8 cellular contexts compared by ENCODE assay signal in the genomic region with DNA sequence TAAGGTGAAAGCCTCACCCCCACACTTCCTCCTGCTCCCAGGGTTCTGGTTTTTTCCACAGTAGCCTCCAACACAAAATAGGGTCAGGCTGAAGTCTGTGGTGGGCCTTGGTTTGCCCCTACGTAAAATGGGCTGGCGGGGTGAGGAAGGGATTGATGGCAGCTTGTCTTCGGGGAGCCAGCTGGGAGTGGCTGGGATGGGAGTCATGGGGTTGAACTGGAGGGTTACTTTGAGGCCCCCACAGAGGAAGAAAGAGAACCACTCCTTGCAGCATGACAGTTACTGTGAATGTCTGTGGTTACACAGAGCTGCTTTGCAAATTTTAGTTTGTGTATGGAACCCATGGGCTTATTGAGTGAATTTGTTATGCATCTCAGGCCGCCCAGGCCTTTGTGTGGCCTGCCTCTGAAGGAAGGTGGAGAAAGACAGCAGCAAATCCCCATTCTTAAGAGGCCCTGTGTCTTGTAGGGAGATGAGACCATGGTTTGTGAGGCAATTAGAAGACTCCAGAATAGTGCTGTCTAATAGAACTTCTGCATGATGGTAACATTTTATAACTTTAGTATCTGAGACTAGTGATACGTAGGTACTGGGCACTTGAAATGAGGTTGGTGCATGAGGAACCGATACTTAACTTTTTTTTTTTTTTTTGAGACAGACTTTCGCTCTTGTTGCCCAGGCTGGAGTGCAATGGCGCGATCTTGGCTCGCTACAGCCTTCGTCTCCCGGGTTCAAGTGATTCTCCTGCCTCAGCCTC. TPM values are rescaled to one million over a fixed set of nuclear protein-coding genes. Genes with fewer than 3 reads are reported as not detected.
DNase-seq lines count a peak whose midpoint lies in the region; ATAC-seq and TF ChIP-seq lines count a peak whose summit lies in the region.

No MANE protein-coding gene starts in this region.

- H3K9ac ChIP-seq in neuronal stem cell (ENCODE audit: low read depth, low read length, poor library complexity): no peak overlapping the region

- no peak for DNase-seq in T-cell
- no peak for DNase-seq in neuronal stem cell (ENCODE audit: low spot score)
- DNase-seq in NCI-H1105 treated with DMSO at 0.1 percent for 48 hours (lab: John Stamatoyannopoulos, UW): no peak
- DNase-seq in ACHN: no peak
- DNase-seq in lower leg skin (ENCODE audit: low spot score in 2 of 2): no peak
- DNase-seq in effector CD8-positive, alpha-beta T cell (lab: John Stamatoyannopoulos, UW): no peak

- H3K4me1 ChIP-seq in neuronal stem cell (ENCODE audit: control insufficient read depth in 2 of 2, insufficient read depth in 1 of 2, low read depth in 1 of 2, low read length in 2 of 2): peaks cover 39 to 46% of the 10 kb centered on the region in 2 donors

- no peaks in the 10 kb centered on the region for H3K9me3 Mint-ChIP-seq in T-cell

- H3K4me2 ChIP-seq in neuronal stem cell (ENCODE audit: insufficient read depth, low read length, poor library complexity, severe bottlenecking): no peak overlapping the region

- H3K4me3 Mint-ChIP-seq in T-cell: peak overlapping the region; percentile 32 to 95 (median 36)

- POLR2A ChIA-PET in T-cell (lab: Charles Lee): interaction anchor here in 1 of 2 donors (0.6 kb wide), 1 partner anchor 61 kb away, joined by 3 read pairs; no protein-coding TSS in a partner anchor

- H3K9me3 ChIP-seq in neuronal stem cell (replicated peaks in 1 of 2; ENCODE audit: control insufficient read depth in 2 of 2, insufficient read depth in 1 of 2, low read depth in 1 of 2, low read length in 2 of 2): no peaks in the 10 kb centered on the region

- peak overlapping the region; percentile 10 for H2BK5ac ChIP-seq in neuronal stem cell (ENCODE audit: low read length)

- no peak overlapping the region for H2BK15ac ChIP-seq in neuronal stem cell (ENCODE audit: low read length)

- H2BK120ac ChIP-seq in neuronal stem cell (ENCODE audit: low read depth, low read length): no peak overlapping the region

- intact Hi-C loops in lower leg skin (cut with DNase I; ENCODE audit: low total_unique reads): no loop called here

- H3K4ac ChIP-seq in neuronal stem cell (ENCODE audit: low read length): no peak overlapping the region

- no peak for TF ChIP-seq CTCF in lower leg skin (IDR thresholded peaks at IDR 0.05)

- H2AFZ ChIP-seq in neuronal stem cell (ENCODE audit: low read length): no peak overlapping the region

- no peaks in the 10 kb centered on the region for H3K27me3 ChIP-seq in neuronal stem cell (ENCODE audit: control insufficient read depth in 3 of 3, insufficient read depth in 3 of 3, low read depth in 1 of 3, low read length in 3 of 3)

- no peak overlapping the region for H2BK12ac ChIP-seq in neuronal stem cell (ENCODE audit: low read length)

- in situ Hi-C loops in ACHN (cut with HindIII; ENCODE audit: low pct_ligation_motif_present, low pct_unique_long_range_greater_than_20kb, low sequenced_read_pairs): no loop called here

- H3K27ac Mint-ChIP-seq in T-cell: peak overlapping the region; percentile 83 to 89

- H3K14ac ChIP-seq in neuronal stem cell (ENCODE audit: low read length): no peak overlapping the region

- H4K91ac ChIP-seq in neuronal stem cell (ENCODE audit: low read depth, low read length, poor library complexity): no peak overlapping the region

- H3K79me1 ChIP-seq in neuronal stem cell (ENCODE audit: low read depth, low read length): peaks cover 25% of the 10 kb centered on the region

- H3K36me3 Mint-ChIP-seq in T-cell: peaks cover 31% of the 10 kb centered on the region

- no peak overlapping the region for H3K27ac ChIP-seq in neuronal stem cell (replicated peaks; ENCODE audit: low read length)

- no peak overlapping the region for H3K4me3 ChIP-seq in neuronal stem cell (ENCODE audit: low read length in 2 of 2)
- no peak overlapping the region for H3K4me3 ChIP-seq in lower leg skin (ENCODE audit: low read depth, poor library complexity, severe bottlenecking)

- no peak overlapping the region for H4K8ac ChIP-seq in neuronal stem cell (ENCODE audit: low read depth, low read length)

- no peak overlapping the region for H2AK5ac ChIP-seq in neuronal stem cell (ENCODE audit: low read depth, low read length)

- CTCF ChIA-PET in T-cell (lab: Charles Lee): no interaction called here

- WGBS in neuronal stem cell (ENCODE audit: extremely low coverage in 2 of 2, insufficient read length in 2 of 2, insufficient replicate concordance in 1 of 2), 2 donors: no CpG with 5 or more reads among the region's 12 CpGs
- WGBS in lower leg skin, 2 donors: 77 to 87% methylated on average over 12 of the region's 12 CpGs

- ATAC-seq in GM19023 (IDR thresholded peaks at IDR 0.05; ENCODE audit: unreplicated experiment): peak; percentile 42
- peak; percentile 50 for ATAC-seq in HG02759 (IDR thresholded peaks at IDR 0.05; ENCODE audit: unreplicated experiment)
- ATAC-seq in T-cell (replicated peaks in 1 of 4): peak in 2 of 4 experiments; percentile 18 to 38

- H3K4me1 Mint-ChIP-seq in T-cell: peaks cover 68 to 80% (median 74%) of the 10 kb centered on the region in 3 donors

- H3K18ac ChIP-seq in neuronal stem cell (ENCODE audit: low read length): no peak overlapping the region

- no peaks in the 10 kb centered on the region for H3K27me3 Mint-ChIP-seq in T-cell

- H3K36me3 ChIP-seq in neuronal stem cell (replicated peaks in 1 of 2; ENCODE audit: control insufficient read depth in 2 of 2, insufficient read depth in 2 of 2, low read length in 2 of 2): peaks cover 22 to 85% of the 10 kb centered on the region in 2 donors

- no peak for TF ChIP-seq POLR2A in lower leg skin (IDR thresholded peaks at IDR 0.05)

- no peak overlapping the region for H3K23ac ChIP-seq in neuronal stem cell (ENCODE audit: low read depth, low read length, poor library complexity)

RNA-seq across cellular contexts. Expression of a gene that starts 8.1 kb away (rescaled TPM):
- total RNA-seq in T-cell: 10 to 100 TPM; 54.2 to 74.7 (median 67.9) TPM
- 33.0 TPM for polyA plus RNA-seq in neuronal stem cell (2013, experiment 1 of 2)
- 34.2 TPM for polyA plus RNA-seq in neuronal stem cell (2013, experiment 2 of 2)
- total RNA-seq in lower leg skin: 100 to 1,000 TPM in 3 of 4 donors, 10 to 100 TPM in 1; 91.7 to 128 (median 106) TPM
